ENCODE assay signal across 1 cellular context in the genomic region with DNA sequence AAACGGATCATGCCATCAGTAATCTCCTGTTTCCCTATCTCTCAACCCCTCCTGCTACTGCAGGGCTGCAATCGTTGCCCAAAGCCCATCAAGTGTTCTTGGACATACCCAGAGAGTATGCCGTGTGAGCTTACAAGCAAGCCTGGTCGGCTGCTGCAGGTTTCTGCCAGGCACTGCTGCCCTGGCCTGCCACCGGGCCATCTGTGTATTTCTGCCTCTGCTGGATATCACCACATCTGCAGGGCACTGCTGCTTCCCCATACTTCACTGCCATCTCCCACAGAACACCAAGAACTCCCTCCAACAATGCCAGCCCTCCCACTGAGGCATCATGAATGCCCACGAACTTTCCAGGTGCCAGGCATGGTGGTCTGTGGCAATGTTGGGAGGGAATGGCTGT.
TF ChIP-seq lines count a peak whose summit lies in the region.

No MANE protein-coding gene starts in this region.

TF ChIP-seq in A549, 52 proteins besides CTCF, POLR2A, EP300 and RAD21 (continued from another document):
- TF ChIP-seq, protein P1, sequence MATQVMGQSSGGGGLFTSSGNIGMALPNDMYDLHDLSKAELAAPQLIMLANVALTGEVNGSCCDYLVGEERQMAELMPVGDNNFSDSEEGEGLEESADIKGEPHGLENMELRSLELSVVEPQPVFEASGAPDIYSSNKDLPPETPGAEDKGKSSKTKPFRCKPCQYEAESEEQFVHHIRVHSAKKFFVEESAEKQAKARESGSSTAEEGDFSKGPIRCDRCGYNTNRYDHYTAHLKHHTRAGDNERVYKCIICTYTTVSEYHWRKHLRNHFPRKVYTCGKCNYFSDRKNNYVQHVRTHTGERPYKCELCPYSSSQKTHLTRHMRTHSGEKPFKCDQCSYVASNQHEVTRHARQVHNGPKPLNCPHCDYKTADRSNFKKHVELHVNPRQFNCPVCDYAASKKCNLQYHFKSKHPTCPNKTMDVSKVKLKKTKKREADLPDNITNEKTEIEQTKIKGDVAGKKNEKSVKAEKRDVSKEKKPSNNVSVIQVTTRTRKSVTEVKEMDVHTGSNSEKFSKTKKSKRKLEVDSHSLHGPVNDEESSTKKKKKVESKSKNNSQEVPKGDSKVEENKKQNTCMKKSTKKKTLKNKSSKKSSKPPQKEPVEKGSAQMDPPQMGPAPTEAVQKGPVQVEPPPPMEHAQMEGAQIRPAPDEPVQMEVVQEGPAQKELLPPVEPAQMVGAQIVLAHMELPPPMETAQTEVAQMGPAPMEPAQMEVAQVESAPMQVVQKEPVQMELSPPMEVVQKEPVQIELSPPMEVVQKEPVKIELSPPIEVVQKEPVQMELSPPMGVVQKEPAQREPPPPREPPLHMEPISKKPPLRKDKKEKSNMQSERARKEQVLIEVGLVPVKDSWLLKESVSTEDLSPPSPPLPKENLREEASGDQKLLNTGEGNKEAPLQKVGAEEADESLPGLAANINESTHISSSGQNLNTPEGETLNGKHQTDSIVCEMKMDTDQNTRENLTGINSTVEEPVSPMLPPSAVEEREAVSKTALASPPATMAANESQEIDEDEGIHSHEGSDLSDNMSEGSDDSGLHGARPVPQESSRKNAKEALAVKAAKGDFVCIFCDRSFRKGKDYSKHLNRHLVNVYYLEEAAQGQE (IDR thresholded peaks at IDR 0.05): no peak
